ENCODE assay signal across 24 cellular contexts in the genomic region with DNA sequence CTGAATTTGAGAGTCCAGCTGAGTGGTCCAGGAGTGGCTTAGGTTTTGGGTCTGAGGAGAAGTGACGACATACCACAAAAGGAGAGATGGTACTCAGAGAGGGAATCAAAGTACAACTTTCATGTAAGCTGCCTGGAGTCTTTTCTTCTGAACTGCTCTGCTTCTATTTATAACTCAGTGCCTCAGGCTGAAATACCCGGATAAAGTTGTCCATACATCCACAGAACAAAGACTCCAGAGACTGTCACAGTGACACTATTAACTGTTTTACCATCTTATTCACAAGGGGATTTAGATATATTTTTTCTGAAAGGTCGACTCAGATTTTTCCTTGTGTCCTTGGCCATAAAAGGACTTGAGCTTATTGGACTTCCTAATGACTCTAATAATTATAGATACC.
"Had no signal": no experiment of that assay in that cellular context is flagged by ENCODE, and none has a peak within 500 bp of the region (broad histone marks: within the 10 kb centered on the region; RNA-seq: fewer than 3 reads in every experiment).

No MANE protein-coding gene starts in this region.

- H3K9me3 Mint-ChIP-seq: neural progenitor cell; stimulated activated naive CD8-positive, alpha-beta T cell treated with anti-CD3 and anti-CD28 coated beads, Interleukin-15, amount 100 ng/mL, for 72 hours had no signal

- H3K4me2 ChIP-seq: neural progenitor cell had no signal

- H3K4me1 Mint-ChIP-seq: stimulated activated naive CD8-positive, alpha-beta T cell treated with anti-CD3 and anti-CD28 coated beads, Interleukin-15, amount 100 ng/mL, for 72 hours had no signal

- H3K27me3 ChIP-seq: gastroesophageal sphincter, neural progenitor cell, right lobe of liver, suprapubic skin, transverse colon, uterus had no signal

- DNase-seq: activated CD4-positive, alpha-beta T cell treated with anti-CD3 and anti-CD28 coated beads, Interleukin-2, amount 50 U/mL, for 1 hour; activated CD4-positive, CD25-positive, alpha-beta regulatory T cell treated with anti-CD3 and anti-CD28 coated beads, Interleukin-2, amount 50 U/mL, for 72 hours; activated CD8-positive, alpha-beta memory T cell treated with anti-CD3 and anti-CD28 coated beads for 24 hours; activated CD8-positive, alpha-beta memory T cell treated with anti-CD3 and anti-CD28 coated beads, Interleukin-2, amount 50 U/mL, for 48 hours; activated effector memory CD4-positive, alpha-beta T cell treated with anti-CD3 and anti-CD28 coated beads, Interleukin-2, amount 50 U/mL, for 16 hours; activated naive CD4-positive, alpha-beta T cell treated with anti-CD3 and anti-CD28 coated beads, Interleukin-2, amount 50 U/mL, for 16 hours; activated T-cell treated with anti-CD3 and anti-CD28 coated beads, Interleukin-2, amount 50 U/mL, for 48 hours; aorta; effector CD4-positive, alpha-beta T cell; heart right ventricle; left ventricle myocardium inferior; mammary epithelial cell; psoas muscle; right lobe of liver; small intestine; stimulated activated CD4-positive, alpha-beta T cell treated with anti-CD3 and anti-CD28 coated beads, Interleukin-15, amount 100 ng/mL, for 24 hours; stimulated activated CD4-positive, alpha-beta T cell treated with anti-CD3 and anti-CD28 coated beads, Interleukin-2, amount 100 ng/mL, for 48 hours; stimulated activated naive CD8-positive, alpha-beta T cell treated with anti-CD3 and anti-CD28 coated beads, Interleukin-15, amount 100 ng/mL, for 72 hours; transverse colon; uterus had no signal

- H3K9ac ChIP-seq: neural progenitor cell had no signal

- H3K27ac ChIP-seq: coronary artery, gastroesophageal sphincter, heart right ventricle, left ventricle myocardium inferior, neural progenitor cell, psoas muscle, right lobe of liver, suprapubic skin, transverse colon, uterus had no signal

- H2AFZ ChIP-seq: neural progenitor cell had no signal

- H3K36me3 Mint-ChIP-seq: neural progenitor cell had no signal

- H3K9me3 ChIP-seq: gastroesophageal sphincter, heart right ventricle, left ventricle myocardium inferior, psoas muscle, right lobe of liver, suprapubic skin, transverse colon, uterus had no signal

- H3K4me3 Mint-ChIP-seq: neural progenitor cell; stimulated activated naive CD8-positive, alpha-beta T cell treated with anti-CD3 and anti-CD28 coated beads, Interleukin-15, amount 100 ng/mL, for 72 hours had no signal

- H3K27ac Mint-ChIP-seq: neural progenitor cell; stimulated activated naive CD8-positive, alpha-beta T cell treated with anti-CD3 and anti-CD28 coated beads, Interleukin-15, amount 100 ng/mL, for 72 hours had no signal

- H3K4me1 ChIP-seq: gastroesophageal sphincter, heart right ventricle, left ventricle myocardium inferior, neural progenitor cell, psoas muscle, right lobe of liver, suprapubic skin, transverse colon, uterus had no signal
